Comparison of ENCODE assay signal across 30 cellular contexts in the genomic region with DNA sequence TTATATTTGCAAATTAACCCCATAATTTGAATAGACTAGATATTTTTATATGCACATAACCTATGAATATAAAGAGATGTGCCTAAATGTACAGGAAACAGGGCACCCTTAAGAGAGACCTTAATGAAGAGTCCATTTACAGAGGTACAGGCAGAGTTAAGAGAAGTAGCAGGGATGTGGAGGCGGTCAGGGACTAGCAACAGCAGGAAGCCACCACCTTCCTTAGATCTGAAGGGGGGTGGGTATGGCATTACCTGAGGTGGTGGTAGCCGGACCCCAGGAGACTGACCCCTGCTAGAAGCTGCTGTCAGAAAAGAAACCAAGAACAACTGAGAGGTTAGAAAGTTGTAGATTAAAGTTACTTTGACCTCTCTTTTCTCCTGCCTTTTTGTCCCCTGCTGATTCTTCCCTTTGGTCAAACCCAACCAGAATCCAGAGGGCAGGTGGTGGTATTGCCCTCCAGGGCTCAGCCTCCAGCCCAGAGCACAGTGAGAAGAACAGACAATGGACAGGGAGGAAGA.
"Had no signal": no experiment of that assay in that cellular context is flagged by ENCODE, and none has a peak within 500 bp of the region (broad histone marks: within the 10 kb centered on the region; RNA-seq: fewer than 3 reads in every experiment).

No MANE protein-coding gene starts in this region.

- H3K4me2 ChIP-seq: smooth muscle cell had no signal

- H3K27me3 Mint-ChIP-seq: activated B cell treated with CpG ODN at 0.5 μM for 24 hours; naive B cell; stimulated activated naive B cell treated with anti-CD40 and anti-IgM and Interleukin-4, amounts not matched to agents 10 μg/mL and 1 μg/mL and 100 μg/mL, for 72 hours had no signal

- H3K27ac ChIP-seq: colonic mucosa, pancreas, psoas muscle, stomach, thyroid gland, upper lobe of left lung, vagina had no signal

- H3K27me3 ChIP-seq: colonic mucosa, pancreas, stomach, thyroid gland, upper lobe of left lung, vagina had no signal

- H3K36me3 ChIP-seq: colonic mucosa, pancreas, stomach, thyroid gland, upper lobe of left lung, vagina had no signal

- H3K36me3 Mint-ChIP-seq: activated CD8-positive, alpha-beta memory T cell treated with anti-CD3 and anti-CD28 coated beads, Interleukin-2, amount 10 ng/mL, durations not matched to agents 7 days and 5 days; activated naive CD4-positive, alpha-beta T cell treated with anti-CD3 and anti-CD28 coated beads, Interleukin-2, amount 50 U/mL, for 72 hours; mesothelial cell of epicardium; naive B cell had no signal

- H3K9me3 ChIP-seq: colonic mucosa, pancreas, psoas muscle, stomach, thyroid gland, upper lobe of left lung, vagina had no signal

- H3K27ac Mint-ChIP-seq: activated B cell treated with CpG ODN at 0.5 μM for 24 hours; activated CD8-positive, alpha-beta memory T cell treated with anti-CD3 and anti-CD28 coated beads, Interleukin-2, amount 10 ng/mL, durations not matched to agents 7 days and 5 days; activated CD8-positive, alpha-beta T cell treated with anti-CD3 and anti-CD28 coated beads, Interleukin-2, amount 10 ng/mL, durations not matched to agents 7 days and 5 days; activated T-helper 2 cell treated with anti-CD3 and anti-CD28 coated beads, Interferon-gamma antibody, Interleukin-2, Interleukin-4, amounts not matched to agents 10 μg/mL and 5 μg/mL and 100 μg/mL, durations not matched to agents 14 hours and 24 hours and 36 hours; mesothelial cell of epicardium; nephron progenitor cell; stimulated activated naive B cell treated with anti-CD40 and anti-IgM and Interleukin-4, amounts not matched to agents 10 μg/mL and 1 μg/mL and 100 μg/mL, for 72 hours had no signal

- H3K4me3 Mint-ChIP-seq: activated B cell treated with CpG ODN at 0.5 μM for 24 hours; activated CD8-positive, alpha-beta memory T cell treated with anti-CD3 and anti-CD28 coated beads, Interleukin-2, amount 10 ng/mL, durations not matched to agents 7 days and 5 days; activated CD8-positive, alpha-beta T cell treated with anti-CD3 and anti-CD28 coated beads, Interleukin-2, amount 10 ng/mL, durations not matched to agents 7 days and 5 days; mesothelial cell of epicardium; naive B cell; nephron progenitor cell; stimulated activated naive B cell treated with anti-CD40 and anti-IgM and Interleukin-4, amounts not matched to agents 10 μg/mL and 1 μg/mL and 100 μg/mL, for 72 hours had no signal

- H3K4me1 Mint-ChIP-seq: mesothelial cell of epicardium, nephron progenitor cell had no signal

- H3K4me1 ChIP-seq: colonic mucosa, pancreas, psoas muscle, thyroid gland, upper lobe of left lung, vagina had no signal

- H3K9me3 Mint-ChIP-seq: activated B cell treated with CpG ODN at 0.5 μM for 24 hours; activated naive CD4-positive, alpha-beta T cell treated with anti-CD3 and anti-CD28 coated beads, Interleukin-2, amount 50 U/mL, for 72 hours; activated T-helper 2 cell treated with anti-CD3 and anti-CD28 coated beads, Interferon-gamma antibody, Interleukin-2, Interleukin-4, amounts not matched to agents 10 μg/mL and 5 μg/mL and 100 μg/mL, durations not matched to agents 14 hours and 24 hours and 36 hours; mesothelial cell of epicardium; naive B cell; nephron progenitor cell; stimulated activated naive B cell treated with anti-CD40 and anti-IgM and Interleukin-4, amounts not matched to agents 10 μg/mL and 1 μg/mL and 100 μg/mL, for 72 hours had no signal

- FAIRE-seq: frontal cortex, keratinocyte, pancreas had no signal

- H3K4me3 ChIP-seq: colonic mucosa, pancreas, psoas muscle, smooth muscle cell, stomach, thyroid gland, upper lobe of left lung, vagina had no signal

- DNase-seq: activated B cell treated with CpG ODN at 0.5 μM for 24 hours; activated CD8-positive, alpha-beta memory T cell treated with anti-CD3 and anti-CD28 coated beads, Interleukin-2, amount 10 ng/mL, durations not matched to agents 7 days and 5 days; activated CD8-positive, alpha-beta T cell treated with anti-CD3 and anti-CD28 coated beads, Interleukin-2, amount 10 ng/mL, durations not matched to agents 7 days and 5 days; activated T-cell treated with anti-CD3 and anti-CD28 coated beads, Interleukin-2, amount 50 U/mL, for 48 hours; anterior cingulate cortex; cerebellar nuclear complex; colonic mucosa; effector memory CD4-positive, alpha-beta T cell; glutamatergic neuron; left cardiac atrium; left ventricle myocardium superior; naive B cell; nephron progenitor cell; nucleus accumbens; pancreas; psoas muscle; stimulated activated CD4-positive, alpha-beta T cell treated with anti-CD3 and anti-CD28 coated beads, Interleukin-1b, Interleukin-23, amount 100 ng/mL, for 48 hours; stimulated activated CD4-positive, alpha-beta T cell treated with anti-CD3 and anti-CD28 coated beads, Interleukin-4, amount 100 ng/mL, for 4 hours; stimulated activated CD8-positive, alpha-beta memory T cell treated with anti-CD3 and anti-CD28 coated beads, Interleukin-4, amount 100 ng/mL, for 48 hours; stimulated activated naive B cell treated with anti-CD40 and anti-IgM and Interleukin-4, amounts not matched to agents 10 μg/mL and 1 μg/mL and 100 μg/mL, for 72 hours; stomach; thyroid gland; upper lobe of left lung had no signal

- ATAC-seq: activated CD8-positive, alpha-beta memory T cell treated with anti-CD3 and anti-CD28 coated beads, Interleukin-2, amount 10 ng/mL, durations not matched to agents 7 days and 5 days; activated CD8-positive, alpha-beta T cell treated with anti-CD3 and anti-CD28 coated beads, Interleukin-2, amount 10 ng/mL, durations not matched to agents 7 days and 5 days; left cardiac atrium; left ventricle myocardium superior; pancreas; psoas muscle; stimulated activated naive B cell treated with anti-CD40 and anti-IgM and Interleukin-4, amounts not matched to agents 10 μg/mL and 1 μg/mL and 100 μg/mL, for 72 hours had no signal
